Comparison of ENCODE assay signal across 24 cellular contexts in the genomic region with DNA sequence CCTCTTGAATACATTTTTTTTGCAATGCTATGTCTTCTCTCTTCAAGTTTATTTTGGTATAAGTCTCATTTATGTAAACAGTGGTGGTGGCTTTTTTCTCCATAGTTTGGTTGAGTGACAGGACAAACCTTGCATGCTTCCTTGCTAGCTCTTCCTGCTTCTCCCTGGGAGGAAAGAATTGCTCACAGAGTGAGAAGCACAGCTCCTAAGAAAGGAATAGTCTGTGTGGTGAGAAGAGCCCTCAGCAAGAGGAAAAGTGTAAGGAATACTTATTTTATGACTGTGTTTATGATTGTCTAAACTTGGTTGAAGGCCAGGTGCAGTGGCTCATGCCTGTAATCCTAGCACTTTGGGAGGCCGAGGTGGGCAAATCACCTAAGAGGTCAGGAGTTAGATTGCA. TPM values are rescaled to one million over a fixed set of nuclear protein-coding genes. Genes with fewer than 3 reads are reported as not detected.
"Had no signal": no experiment of that assay in that cellular context is flagged by ENCODE, and none has a peak within 500 bp of the region (broad histone marks: within the 10 kb centered on the region; RNA-seq: fewer than 3 reads in every experiment).

No MANE protein-coding gene starts in this region.

- H3K36me3 ChIP-seq: gastrocnemius medialis, sigmoid colon, spleen, upper lobe of left lung had no signal

- H3K27ac ChIP-seq: gastrocnemius medialis, parathyroid adenoma, sigmoid colon, spleen, testis, upper lobe of left lung had no signal

- H3K4me3 ChIP-seq: gastrocnemius medialis, sigmoid colon, spleen, testis, upper lobe of left lung had no signal

- H3K4me1 ChIP-seq: gastrocnemius medialis, parathyroid adenoma, sigmoid colon, spleen, testis, upper lobe of left lung had no signal

- H2AFZ ChIP-seq: parathyroid adenoma had no signal

- H3K4me1 Mint-ChIP-seq: activated CD4-positive, alpha-beta T cell treated with anti-CD3 and anti-CD28 coated beads, Interleukin-2, amount 10 ng/mL, durations not matched to agents 24 days and 14 days; activated naive CD4-positive, alpha-beta T cell treated with anti-CD3 and anti-CD28 coated beads, Interleukin-2, amount 10 ng/mL, durations not matched to agents 7 days and 5 days; activated naive CD8-positive, alpha-beta T cell treated with anti-CD3 and anti-CD28 coated beads, Interleukin-2, amount 50 U/mL, for 24 hours; central memory CD8-positive, alpha-beta T cell; memory B cell; natural killer cell; stimulated activated memory B cell treated with anti-CD40 and anti-IgM and Interleukin-4, amounts not matched to agents 10 μg/mL and 1 μg/mL and 100 μg/mL, for 72 hours had no signal

- H3K9ac ChIP-seq: parathyroid adenoma had no signal

- H3K36me3 Mint-ChIP-seq: activated naive CD4-positive, alpha-beta T cell treated with anti-CD3 and anti-CD28 coated beads, Interleukin-2, amount 10 ng/mL, durations not matched to agents 7 days and 5 days; memory B cell; natural killer cell; stimulated activated memory B cell treated with anti-CD40 and anti-IgM and Interleukin-4, amounts not matched to agents 10 μg/mL and 1 μg/mL and 100 μg/mL, for 72 hours had no signal

- H3K9me3 ChIP-seq: gastrocnemius medialis, spleen, testis, upper lobe of left lung had no signal

- H3K9me3 Mint-ChIP-seq: activated CD4-positive, alpha-beta T cell treated with anti-CD3 and anti-CD28 coated beads, Interleukin-2, amount 10 ng/mL, durations not matched to agents 24 days and 14 days; activated naive CD4-positive, alpha-beta T cell treated with anti-CD3 and anti-CD28 coated beads, Interleukin-2, amount 10 ng/mL, durations not matched to agents 7 days and 5 days; activated naive CD8-positive, alpha-beta T cell treated with anti-CD3 and anti-CD28 coated beads, Interleukin-2, amount 50 U/mL, for 24 hours; activated T-cell treated with anti-CD3 and anti-CD28 coated beads, Interleukin-2, amount 50 U/mL, for 4 hours; central memory CD8-positive, alpha-beta T cell; memory B cell; natural killer cell; stimulated activated memory B cell treated with anti-CD40 and anti-IgM and Interleukin-4, amounts not matched to agents 10 μg/mL and 1 μg/mL and 100 μg/mL, for 72 hours had no signal

- FAIRE-seq: kidney had no signal

- H3K27ac Mint-ChIP-seq: activated CD4-positive, alpha-beta T cell treated with anti-CD3 and anti-CD28 coated beads, Interleukin-2, amount 10 ng/mL, durations not matched to agents 24 days and 14 days; activated naive CD4-positive, alpha-beta T cell treated with anti-CD3 and anti-CD28 coated beads, Interleukin-2, amount 10 ng/mL, durations not matched to agents 7 days and 5 days; activated naive CD8-positive, alpha-beta T cell treated with anti-CD3 and anti-CD28 coated beads, Interleukin-2, amount 50 U/mL, for 24 hours; memory B cell; natural killer cell; stimulated activated memory B cell treated with anti-CD40 and anti-IgM and Interleukin-4, amounts not matched to agents 10 μg/mL and 1 μg/mL and 100 μg/mL, for 72 hours had no signal

- H3K27me3 ChIP-seq: gastrocnemius medialis, sigmoid colon, spleen, testis, upper lobe of left lung had no signal

- H3K4me3 Mint-ChIP-seq: activated CD4-positive, alpha-beta T cell treated with anti-CD3 and anti-CD28 coated beads, Interleukin-2, amount 10 ng/mL, durations not matched to agents 24 days and 14 days; activated naive CD4-positive, alpha-beta T cell treated with anti-CD3 and anti-CD28 coated beads, Interleukin-2, amount 10 ng/mL, durations not matched to agents 7 days and 5 days; activated naive CD8-positive, alpha-beta T cell treated with anti-CD3 and anti-CD28 coated beads, Interleukin-2, amount 50 U/mL, for 24 hours; activated T-cell treated with anti-CD3 and anti-CD28 coated beads, Interleukin-2, amount 50 U/mL, for 4 hours; central memory CD8-positive, alpha-beta T cell; memory B cell; natural killer cell; stimulated activated memory B cell treated with anti-CD40 and anti-IgM and Interleukin-4, amounts not matched to agents 10 μg/mL and 1 μg/mL and 100 μg/mL, for 72 hours had no signal

- H3K79me2 ChIP-seq: parathyroid adenoma had no signal

- DNase-seq: activated CD4-positive, alpha-beta T cell treated with anti-CD3 and anti-CD28 coated beads, Interleukin-2, amount 10 ng/mL, durations not matched to agents 24 days and 14 days; activated CD8-positive, alpha-beta memory T cell treated with anti-CD3 and anti-CD28 coated beads, Interleukin-2, amount 50 U/mL, for 4 hours; activated naive CD4-positive, alpha-beta T cell treated with anti-CD3 and anti-CD28 coated beads, Interleukin-2, amount 10 ng/mL, durations not matched to agents 7 days and 5 days; activated naive CD8-positive, alpha-beta T cell treated with anti-CD3 and anti-CD28 coated beads, Interleukin-2, amount 50 U/mL, for 24 hours; activated T-cell treated with anti-CD3 and anti-CD28 coated beads, Interleukin-2, amount 50 U/mL, for 4 hours; aorta; effector CD4-positive, alpha-beta T cell; gastrocnemius medialis; head of caudate nucleus; kidney; natural killer cell; sigmoid colon; spleen; stimulated activated CD4-positive, alpha-beta T cell treated with anti-CD3 and anti-CD28 coated beads, Interleukin-4, amount 100 ng/mL, for 4 hours; T1000; upper lobe of left lung had no signal

- ATAC-seq: activated naive CD8-positive, alpha-beta T cell treated with anti-CD3 and anti-CD28 coated beads, Interleukin-2, amount 50 U/mL, for 24 hours; activated T-cell treated with anti-CD3 and anti-CD28 coated beads, Interleukin-2, amount 50 U/mL, for 4 hours; gastrocnemius medialis; natural killer cell; stimulated activated memory B cell treated with anti-CD40 and anti-IgM and Interleukin-4, amounts not matched to agents 10 μg/mL and 1 μg/mL and 100 μg/mL, for 72 hours had no signal

RNA-seq across cellular contexts. Expression of a gene that starts 11.5 kb away (rescaled TPM):
- total RNA-seq: activated CD4-positive, alpha-beta T cell treated with anti-CD3 and anti-CD28 coated beads, Interleukin-2, amount 10 ng/mL, durations not matched to agents 24 days and 14 days; activated T-cell treated with anti-CD3 and anti-CD28 coated beads, Interleukin-2, amount 50 U/mL, for 4 hours; gastrocnemius medialis; kidney; liver; natural killer cell; sigmoid colon; T-helper 1 cell treated with Interleukin-12 subunit alpha and Interleukin-12 subunit beta and Interleukin-4 antibody, amounts not matched to agents 30 ng/mL and 1 ng/mL, for 36 hours had no signal
- polyA plus RNA-seq: aorta, esophagus, liver, sigmoid colon, spleen had no signal
